In the genomic region with DNA sequence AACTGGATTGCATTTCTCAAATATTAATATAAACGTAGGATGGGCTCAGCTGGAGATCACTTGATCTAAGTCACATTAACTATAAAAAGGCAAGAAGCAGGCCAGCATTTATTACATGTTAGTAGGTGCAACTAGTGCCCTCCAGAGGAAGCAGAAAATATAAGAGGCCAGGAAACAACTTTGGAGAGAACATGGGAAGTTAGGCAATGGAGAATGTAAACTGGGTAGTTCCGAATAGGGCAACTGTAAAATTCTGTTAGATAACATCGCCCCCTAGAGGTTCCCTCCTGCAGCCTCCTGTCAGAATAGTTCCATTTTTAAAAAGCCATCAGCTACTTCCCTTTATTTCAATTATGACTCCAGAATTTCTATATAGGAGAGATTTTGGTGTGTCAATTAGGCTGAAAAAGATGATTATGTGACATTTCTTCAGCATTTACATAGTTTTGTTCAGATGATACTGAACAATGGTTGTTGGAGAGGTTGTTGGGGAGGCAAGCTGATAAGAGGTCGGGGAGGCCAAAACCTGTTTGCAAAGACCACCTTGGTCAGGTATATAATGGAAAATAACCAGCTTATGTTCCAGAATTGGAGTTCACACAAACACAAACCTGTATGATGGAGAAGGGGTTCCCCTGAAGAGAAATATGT, we compare ENCODE assay signal across 8 cellular contexts. TPM values are rescaled to one million over a fixed set of nuclear protein-coding genes. Genes with fewer than 3 reads are reported as not detected.
DNase-seq lines count a peak whose midpoint lies in the region; ATAC-seq, FAIRE-seq and TF ChIP-seq lines count a peak whose summit lies in the region.

No MANE protein-coding gene starts in this region.

- ATAC-seq in GM18499 (IDR thresholded peaks at IDR 0.05; ENCODE audit: insufficient read depth, unreplicated experiment) (peak; percentile 52), HG03175 (IDR thresholded peaks at IDR 0.05; ENCODE audit: unreplicated experiment) (peak; percentile 64)

- DNase-seq in ACHN, result peak; percentile 87
- DNase-seq in NCI-H2171 (lab: John Stamatoyannopoulos, UW), result peak; percentile 55
- DNase-seq in chondrocyte (ENCODE audit: low spot score), result no peak
- DNase-seq in left kidney (ENCODE audit: low read depth, low spot score), result peak; percentile 92
- peak; percentile 1 to 11 (median 6) for DNase-seq in stimulated activated CD4-positive, alpha-beta T cell treated with anti-CD3 and anti-CD28 coated beads, TNF-alpha, amount 100 ng/mL, for 1 hour (ENCODE audit: low read depth in 3 of 3, low spot score in 1 of 3)

- H3K36me3 Mint-ChIP-seq in chondrocyte (ENCODE audit: low read depth), result no peaks in the 10 kb centered on the region

- FAIRE-seq in TTC549 (lab: Jason Lieb, UNC), result peak; percentile 97

- peaks cover 5% of the 10 kb centered on the region for H3K27me3 Mint-ChIP-seq in chondrocyte (ENCODE audit: low read depth)

- TF ChIP-seq CTCF in chondrocyte (IDR thresholded peaks at IDR 0.05), result peak; percentile 95

- H3K4me1 Mint-ChIP-seq in chondrocyte (ENCODE audit: low read depth), result peaks cover 7% of the 10 kb centered on the region

- in situ Hi-C loops in ACHN (cut with HindIII; ENCODE audit: low pct_ligation_motif_present, low pct_unique_long_range_greater_than_20kb, low sequenced_read_pairs), result no loop called here

- H3K4me3 Mint-ChIP-seq in chondrocyte (ENCODE audit: unreplicated experiment), result no peak overlapping the region

- H3K27ac Mint-ChIP-seq in chondrocyte (ENCODE audit: unreplicated experiment), result no peak overlapping the region

- H3K9me3 Mint-ChIP-seq in chondrocyte (ENCODE audit: low read depth), result no peaks in the 10 kb centered on the region

RNA-seq across cellular contexts. Expression of gene CCL28, which starts 22.4 kb away (rescaled TPM):
- total RNA-seq in chondrocyte, result 0.10 TPM in 1 of 3 replicates, not detected in the others
